Comparison of ENCODE assay signal across 9 cellular contexts in genomic region chr2:217756375-217757107, GRCh38.
DNase-seq lines count a peak whose midpoint lies in the region; ATAC-seq and TF ChIP-seq lines count a peak whose summit lies in the region.
"Had no signal": no experiment of that assay in that cellular context is flagged by ENCODE, and none has a peak within 500 bp of the region (broad histone marks: within the 10 kb centered on the region; RNA-seq: fewer than 3 reads in every experiment).

No MANE protein-coding gene starts in this region.

- WGBS in right cardiac atrium, result 13% methylated on average over 34 of the region's 34 CpGs
- WGBS in sigmoid colon, 2 donors, result 15 to 35% methylated on average over 34 of the region's 34 CpGs

- no peaks in the 10 kb centered on the region for H3K36me3 Mint-ChIP-seq in CD8-positive, alpha-beta T cell
- peaks cover 5% of the 10 kb centered on the region for H3K36me3 Mint-ChIP-seq in T-helper 17 cell (ENCODE audit: low read depth)

- peak in 1 of 4 donors; percentile 4 for TF ChIP-seq EP300 in sigmoid colon (IDR thresholded peaks at IDR 0.05)

- H3K9me3 Mint-ChIP-seq in CD8-positive, alpha-beta T cell, result peaks cover 1% of the 10 kb centered on the region

- no peak for TF ChIP-seq POLR2A in sigmoid colon (IDR thresholded peaks at IDR 0.05)

- H3K4me3 Mint-ChIP-seq in CD8-positive, alpha-beta T cell, result peak overlapping the region; percentile 77
- peak overlapping the region; percentile 63 for H3K4me3 Mint-ChIP-seq in T-helper 17 cell

- H3K27me3 Mint-ChIP-seq in CD8-positive, alpha-beta T cell (ENCODE audit: low read depth), result peaks cover 4% of the 10 kb centered on the region
- peaks cover 20% of the 10 kb centered on the region for H3K27me3 Mint-ChIP-seq in T-helper 17 cell

- no peak overlapping the region for H3K27ac Mint-ChIP-seq in CD8-positive, alpha-beta T cell
- peak overlapping the region; percentile 34 for H3K27ac Mint-ChIP-seq in T-helper 17 cell

- H3K27me3 ChIP-seq in CD8-positive, alpha-beta T cell (ENCODE audit: insufficient read depth, low read length), result no peaks in the 10 kb centered on the region
- H3K27me3 ChIP-seq in right cardiac atrium (ENCODE audit: control insufficient read depth, insufficient read depth) (no peaks in the 10 kb centered on the region), sigmoid colon (no peaks in the 10 kb centered on the region)

- DNase-seq in CD8-positive, alpha-beta T cell, result peak; percentile 40 to 85 (median 73)
- DNase-seq in T-helper 17 cell (peak; percentile 29 to 60 (median 47)), amniotic stem cell (lab: John Stamatoyannopoulos, UW) (peak; percentile 44), right cardiac atrium (peak; percentile 80 to 92 (median 92)), sigmoid colon (peak; percentile 87), SKM-1 treated with dmso at 0.1 percent for 144 hours (lab: John Stamatoyannopoulos, UW; ENCODE audit: unreplicated experiment) (no peak)

- ATAC-seq in CD8-positive, alpha-beta T cell, result peak; percentile 89
- ATAC-seq in HG03045 (IDR thresholded peaks at IDR 0.05; ENCODE audit: unreplicated experiment) (peak; percentile 68), T-helper 17 cell (peak; percentile 86), right cardiac atrium (peak; percentile 85 to 90), GM18498 (IDR thresholded peaks at IDR 0.05; ENCODE audit: unreplicated experiment) (no peak)

- H3K9me3 ChIP-seq in CD8-positive, alpha-beta T cell (ENCODE audit: low read length), result no peaks in the 10 kb centered on the region
- H3K9me3 ChIP-seq in T-helper 17 cell (ENCODE audit: control insufficient read depth, low read length, poor library complexity, severe bottlenecking) (no peaks in the 10 kb centered on the region), right cardiac atrium (ENCODE audit: control insufficient read depth, low read length) (no peaks in the 10 kb centered on the region), sigmoid colon (no peaks in the 10 kb centered on the region)

- H3K4me1 Mint-ChIP-seq in CD8-positive, alpha-beta T cell (ENCODE audit: low read depth), result peaks cover 25% of the 10 kb centered on the region
- peaks cover 23% of the 10 kb centered on the region for H3K4me1 Mint-ChIP-seq in T-helper 17 cell

- peak overlapping the region; percentile 47 for H3K4me3 ChIP-seq in CD8-positive, alpha-beta T cell (ENCODE audit: low read depth, low read length)
- H3K4me3 ChIP-seq in right cardiac atrium (ENCODE audit: low read length) (peak overlapping the region; percentile 16), sigmoid colon (peak overlapping the region in 1 of 4 donors; percentile 20)
- H3K4me3 ChIP-seq: SK-N-MC had no signal

- CTCF ChIA-PET in CD8-positive, alpha-beta T cell (lab: Charles Lee), result interaction anchor here (0.6 to 2.7 kb wide), 21 partner anchors 9 to 1075 kb away, joined by 3 to 10 read pairs (median 4); no protein-coding TSS in a partner anchor

- no peak overlapping the region for H3K27ac ChIP-seq in CD8-positive, alpha-beta T cell (ENCODE audit: low read depth, low read length)
- H3K27ac ChIP-seq in right cardiac atrium (ENCODE audit: low read length) (no peak overlapping the region), sigmoid colon (peak overlapping the region in 3 of 4 donors; percentile 52 to 63 (median 61))
- H3K27ac ChIP-seq: SK-N-MC had no signal

- intact Hi-C loops in CD8-positive, alpha-beta T cell (cut with DNase I, micrococcal nuclease), result loop anchor here (1.0 to 5.0 kb wide), 4 partner anchors 246 to 1239 kb away; no protein-coding TSS in a partner anchor
- intact Hi-C loops in right cardiac atrium (cut with DNase I), result loop anchor here in 3 of 4 donors (10.0 kb wide), 3 partner anchors 102 to 1242 kb away; no protein-coding TSS in a partner anchor
- intact Hi-C loops in sigmoid colon (cut with DNase I), result loop anchor here (5.0 kb wide), 2 partner anchors 1059 to 1239 kb away; partner anchors contain the start of gene IGFBP5

- peaks cover 25% of the 10 kb centered on the region for H3K4me1 ChIP-seq in CD8-positive, alpha-beta T cell (ENCODE audit: insufficient read depth, low read length)
- peaks cover 5% of the 10 kb centered on the region for H3K4me1 ChIP-seq in right cardiac atrium (ENCODE audit: control insufficient read depth, insufficient read depth, low read length)
- H3K4me1 ChIP-seq in sigmoid colon, result peaks cover 0 to 59% (median 48%) of the 10 kb centered on the region in 4 donors

- POLR2A ChIA-PET in CD8-positive, alpha-beta T cell (lab: Charles Lee), result no interaction called here

- TF ChIP-seq CTCF in CD8-positive, alpha-beta T cell (IDR thresholded peaks at IDR 0.05), result peak; percentile 85
- TF ChIP-seq CTCF in sigmoid colon (IDR thresholded peaks at IDR 0.05), result peak; percentile 55 to 91 (median 80)

- no peaks in the 10 kb centered on the region for H3K36me3 ChIP-seq in CD8-positive, alpha-beta T cell (ENCODE audit: insufficient read depth, low read length)
- H3K36me3 ChIP-seq in sigmoid colon, result peaks cover 0 to 13% (median 0%) of the 10 kb centered on the region in 4 donors

Comparison
In these comparisons a context has a peak if more than half of its experiments do, and no peak if none do; other contexts are left out.
1. H3K27ac ChIP-seq: peak in sigmoid colon (3 of 4); none in CD8-positive, alpha-beta T cell (single experiment) and right cardiac atrium (single experiment).